ENCODE assay signal across 1 cellular context in the genomic region with DNA sequence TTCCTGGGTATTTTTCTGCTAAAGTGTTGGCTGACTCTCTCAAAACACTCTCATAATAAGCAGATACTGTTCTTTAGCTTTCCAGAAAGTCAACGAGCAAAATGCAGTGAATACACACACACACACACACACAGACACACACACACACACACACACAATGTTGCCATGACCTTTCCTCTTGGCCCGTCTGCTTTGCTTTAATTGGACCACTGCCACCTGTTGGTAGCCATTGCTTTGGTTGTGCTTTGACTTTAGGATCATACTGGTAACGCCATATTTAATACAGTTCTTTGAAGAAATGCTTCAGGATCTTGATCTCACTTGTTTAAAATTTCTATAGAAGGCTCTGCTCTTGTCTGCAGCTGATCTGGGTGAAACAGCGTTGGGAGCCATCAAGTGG.
TF ChIP-seq lines count a peak whose summit lies in the region.

No MANE protein-coding gene starts in this region.

TF ChIP-seq in GM23338, 12 proteins besides CTCF, POLR2A, EP300 and RAD21 (continued from another document):
- TF ChIP-seq, protein P1, sequence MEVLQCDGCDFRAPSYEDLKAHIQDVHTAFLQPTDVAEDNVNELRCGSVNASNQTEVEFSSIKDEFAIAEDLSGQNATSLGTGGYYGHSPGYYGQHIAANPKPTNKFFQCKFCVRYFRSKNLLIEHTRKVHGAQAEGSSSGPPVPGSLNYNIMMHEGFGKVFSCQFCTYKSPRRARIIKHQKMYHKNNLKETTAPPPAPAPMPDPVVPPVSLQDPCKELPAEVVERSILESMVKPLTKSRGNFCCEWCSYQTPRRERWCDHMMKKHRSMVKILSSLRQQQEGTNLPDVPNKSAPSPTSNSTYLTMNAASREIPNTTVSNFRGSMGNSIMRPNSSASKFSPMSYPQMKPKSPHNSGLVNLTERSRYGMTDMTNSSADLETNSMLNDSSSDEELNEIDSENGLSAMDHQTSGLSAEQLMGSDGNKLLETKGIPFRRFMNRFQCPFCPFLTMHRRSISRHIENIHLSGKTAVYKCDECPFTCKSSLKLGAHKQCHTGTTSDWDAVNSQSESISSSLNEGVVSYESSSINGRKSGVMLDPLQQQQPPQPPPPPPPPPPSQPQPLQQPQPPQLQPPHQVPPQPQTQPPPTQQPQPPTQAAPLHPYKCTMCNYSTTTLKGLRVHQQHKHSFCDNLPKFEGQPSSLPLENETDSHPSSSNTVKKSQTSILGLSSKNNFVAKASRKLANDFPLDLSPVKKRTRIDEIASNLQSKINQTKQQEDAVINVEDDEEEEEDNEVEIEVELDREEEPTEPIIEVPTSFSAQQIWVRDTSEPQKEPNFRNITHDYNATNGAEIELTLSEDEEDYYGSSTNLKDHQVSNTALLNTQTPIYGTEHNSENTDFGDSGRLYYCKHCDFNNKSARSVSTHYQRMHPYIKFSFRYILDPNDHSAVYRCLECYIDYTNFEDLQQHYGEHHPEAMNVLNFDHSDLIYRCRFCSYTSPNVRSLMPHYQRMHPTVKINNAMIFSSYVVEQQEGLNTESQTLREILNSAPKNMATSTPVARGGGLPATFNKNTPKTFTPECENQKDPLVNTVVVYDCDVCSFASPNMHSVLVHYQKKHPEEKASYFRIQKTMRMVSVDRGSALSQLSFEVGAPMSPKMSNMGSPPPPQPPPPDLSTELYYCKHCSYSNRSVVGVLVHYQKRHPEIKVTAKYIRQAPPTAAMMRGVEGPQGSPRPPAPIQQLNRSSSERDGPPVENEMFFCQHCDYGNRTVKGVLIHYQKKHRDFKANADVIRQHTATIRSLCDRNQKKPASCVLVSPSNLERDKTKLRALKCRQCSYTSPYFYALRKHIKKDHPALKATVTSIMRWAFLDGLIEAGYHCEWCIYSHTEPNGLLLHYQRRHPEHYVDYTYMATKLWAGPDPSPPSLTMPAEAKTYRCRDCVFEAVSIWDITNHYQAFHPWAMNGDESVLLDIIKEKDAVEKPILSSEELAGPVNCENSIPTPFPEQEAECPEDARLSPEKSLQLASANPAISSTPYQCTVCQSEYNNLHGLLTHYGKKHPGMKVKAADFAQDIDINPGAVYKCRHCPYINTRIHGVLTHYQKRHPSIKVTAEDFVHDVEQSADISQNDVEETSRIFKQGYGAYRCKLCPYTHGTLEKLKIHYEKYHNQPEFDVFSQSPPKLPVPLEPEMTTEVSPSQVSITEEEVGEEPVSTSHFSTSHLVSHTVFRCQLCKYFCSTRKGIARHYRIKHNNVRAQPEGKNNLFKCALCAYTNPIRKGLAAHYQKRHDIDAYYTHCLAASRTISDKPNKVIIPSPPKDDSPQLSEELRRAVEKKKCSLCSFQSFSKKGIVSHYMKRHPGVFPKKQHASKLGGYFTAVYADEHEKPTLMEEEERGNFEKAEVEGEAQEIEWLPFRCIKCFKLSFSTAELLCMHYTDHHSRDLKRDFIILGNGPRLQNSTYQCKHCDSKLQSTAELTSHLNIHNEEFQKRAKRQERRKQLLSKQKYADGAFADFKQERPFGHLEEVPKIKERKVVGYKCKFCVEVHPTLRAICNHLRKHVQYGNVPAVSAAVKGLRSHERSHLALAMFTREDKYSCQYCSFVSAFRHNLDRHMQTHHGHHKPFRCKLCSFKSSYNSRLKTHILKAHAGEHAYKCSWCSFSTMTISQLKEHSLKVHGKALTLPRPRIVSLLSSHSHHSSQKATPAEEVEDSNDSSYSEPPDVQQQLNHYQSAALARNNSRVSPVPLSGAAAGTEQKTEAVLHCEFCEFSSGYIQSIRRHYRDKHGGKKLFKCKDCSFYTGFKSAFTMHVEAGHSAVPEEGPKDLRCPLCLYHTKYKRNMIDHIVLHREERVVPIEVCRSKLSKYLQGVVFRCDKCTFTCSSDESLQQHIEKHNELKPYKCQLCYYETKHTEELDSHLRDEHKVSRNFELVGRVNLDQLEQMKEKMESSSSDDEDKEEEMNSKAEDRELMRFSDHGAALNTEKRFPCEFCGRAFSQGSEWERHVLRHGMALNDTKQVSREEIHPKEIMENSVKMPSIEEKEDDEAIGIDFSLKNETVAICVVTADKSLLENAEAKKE (CRISPR knock-in tag; IDR thresholded peaks at IDR 0.05): no peak
